8 cellular contexts compared by ENCODE assay signal in the genomic region with DNA sequence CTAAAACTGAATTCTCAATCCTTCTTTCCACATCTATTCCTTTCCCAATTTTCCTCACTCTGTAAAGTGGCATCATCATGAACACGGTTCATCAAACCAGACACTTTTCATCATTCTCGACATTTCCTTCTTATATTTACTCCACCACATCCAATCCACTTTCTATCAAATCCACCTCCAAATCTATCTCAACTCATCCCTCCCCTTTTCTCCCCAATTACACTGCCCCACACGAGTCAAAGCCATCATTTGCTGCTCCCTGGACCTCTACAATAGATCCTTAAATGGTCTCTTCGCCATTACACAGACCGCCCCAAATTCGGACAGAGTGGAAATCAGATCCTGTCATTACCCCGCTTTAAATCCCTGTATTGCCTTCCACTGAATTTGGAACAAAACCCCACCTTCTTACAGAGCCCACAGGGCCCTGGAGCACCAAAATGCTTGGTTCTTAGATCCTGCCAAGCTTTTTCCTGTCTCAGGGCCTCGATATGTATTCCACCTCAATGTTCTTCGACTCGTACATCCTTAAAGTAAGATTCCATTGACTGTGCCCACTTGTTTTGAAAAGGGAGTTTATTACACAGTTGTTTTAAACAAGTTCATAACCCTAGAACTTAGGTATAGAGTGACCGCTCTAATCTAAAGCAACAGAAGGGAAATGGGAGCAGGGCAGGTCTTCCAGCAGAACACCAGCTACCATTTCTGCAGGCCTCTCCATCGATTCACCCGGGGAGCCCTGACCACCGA.
DNase-seq lines count a peak whose midpoint lies in the region; ATAC-seq and TF ChIP-seq lines count a peak whose summit lies in the region.

No MANE protein-coding gene starts in this region.

- ATAC-seq in HG03108 (IDR thresholded peaks at IDR 0.05; ENCODE audit: unreplicated experiment) (no peak), GM18517 (IDR thresholded peaks at IDR 0.05; ENCODE audit: unreplicated experiment) (no peak), GM21786 (IDR thresholded peaks at IDR 0.05; ENCODE audit: unreplicated experiment) (no peak)

- H3K9me3 ChIP-seq in NT2/D1 (ENCODE audit: insufficient read depth, low read length), result peaks cover 29% of the 10 kb centered on the region
- H3K9me3 ChIP-seq in effector memory CD4-positive, alpha-beta T cell (ENCODE audit: control insufficient read depth, low read length), result no peaks in the 10 kb centered on the region

- H3K9ac ChIP-seq in NT2/D1 (ENCODE audit: insufficient read length, low read depth), result peak overlapping the region; percentile 92

- peak overlapping the region; percentile 77 to 94 (median 89) for H3K27ac Mint-ChIP-seq in nephron

- peaks cover 30% of the 10 kb centered on the region for H3K9me3 Mint-ChIP-seq in nephron

- peaks cover 50% of the 10 kb centered on the region for H3K36me3 Mint-ChIP-seq in nephron (ENCODE audit: low read depth)

- no peak for TF ChIP-seq CTCF in nephron (IDR thresholded peaks at IDR 0.05; ENCODE audit: unreplicated experiment in 3 of 3)

- H3K36me3 ChIP-seq in NT2/D1 (ENCODE audit: insufficient read depth, insufficient read length, low read length), result peaks cover 3% of the 10 kb centered on the region
- no peaks in the 10 kb centered on the region for H3K36me3 ChIP-seq in effector memory CD4-positive, alpha-beta T cell (ENCODE audit: control insufficient read depth, insufficient read depth, low read length)

- DNase-seq in DMS79 treated with DMSO at 0.1 percent for 48 hours (lab: John Stamatoyannopoulos, UW), result peak; percentile 73
- no peak for DNase-seq in DMS79 (lab: John Stamatoyannopoulos, UW)
- no peak for DNase-seq in NT2/D1 (ENCODE audit: low read depth, low spot score)
- DNase-seq in effector memory CD4-positive, alpha-beta T cell, result no peak

- peak overlapping the region; percentile 83 for H3K27ac ChIP-seq in effector memory CD4-positive, alpha-beta T cell (ENCODE audit: insufficient read depth, low read length, poor library complexity, severe bottlenecking)

- H3K4me1 Mint-ChIP-seq in nephron, result peaks cover 33% of the 10 kb centered on the region

- H3K4me3 ChIP-seq in NT2/D1 (ENCODE audit: insufficient read length, low read depth), result peak overlapping the region; percentile 82
- H3K4me3 ChIP-seq in effector memory CD4-positive, alpha-beta T cell (ENCODE audit: insufficient read depth, low read depth, low read length, poor library complexity, severe bottlenecking), result peak overlapping the region; percentile 74

- no peaks in the 10 kb centered on the region for H3K27me3 Mint-ChIP-seq in nephron (ENCODE audit: low read depth)

- H3K4me1 ChIP-seq in NT2/D1 (ENCODE audit: insufficient read depth, insufficient read length), result no peaks in the 10 kb centered on the region
- H3K4me1 ChIP-seq in effector memory CD4-positive, alpha-beta T cell (ENCODE audit: control insufficient read depth, insufficient read depth, low read length, poor library complexity, severe bottlenecking), result peaks cover 11% of the 10 kb centered on the region

- peak overlapping the region; percentile 82 to 99 (median 95) for H3K4me3 Mint-ChIP-seq in nephron

- H3K27me3 ChIP-seq in NT2/D1 (ENCODE audit: insufficient read depth, insufficient read length), result no peaks in the 10 kb centered on the region
- H3K27me3 ChIP-seq in effector memory CD4-positive, alpha-beta T cell (replicated peaks; ENCODE audit: control insufficient read depth, insufficient read depth, low read length, poor library complexity, severe bottlenecking), result no peaks in the 10 kb centered on the region
